ENCODE assay signal across 8 cellular contexts in the genomic region with DNA sequence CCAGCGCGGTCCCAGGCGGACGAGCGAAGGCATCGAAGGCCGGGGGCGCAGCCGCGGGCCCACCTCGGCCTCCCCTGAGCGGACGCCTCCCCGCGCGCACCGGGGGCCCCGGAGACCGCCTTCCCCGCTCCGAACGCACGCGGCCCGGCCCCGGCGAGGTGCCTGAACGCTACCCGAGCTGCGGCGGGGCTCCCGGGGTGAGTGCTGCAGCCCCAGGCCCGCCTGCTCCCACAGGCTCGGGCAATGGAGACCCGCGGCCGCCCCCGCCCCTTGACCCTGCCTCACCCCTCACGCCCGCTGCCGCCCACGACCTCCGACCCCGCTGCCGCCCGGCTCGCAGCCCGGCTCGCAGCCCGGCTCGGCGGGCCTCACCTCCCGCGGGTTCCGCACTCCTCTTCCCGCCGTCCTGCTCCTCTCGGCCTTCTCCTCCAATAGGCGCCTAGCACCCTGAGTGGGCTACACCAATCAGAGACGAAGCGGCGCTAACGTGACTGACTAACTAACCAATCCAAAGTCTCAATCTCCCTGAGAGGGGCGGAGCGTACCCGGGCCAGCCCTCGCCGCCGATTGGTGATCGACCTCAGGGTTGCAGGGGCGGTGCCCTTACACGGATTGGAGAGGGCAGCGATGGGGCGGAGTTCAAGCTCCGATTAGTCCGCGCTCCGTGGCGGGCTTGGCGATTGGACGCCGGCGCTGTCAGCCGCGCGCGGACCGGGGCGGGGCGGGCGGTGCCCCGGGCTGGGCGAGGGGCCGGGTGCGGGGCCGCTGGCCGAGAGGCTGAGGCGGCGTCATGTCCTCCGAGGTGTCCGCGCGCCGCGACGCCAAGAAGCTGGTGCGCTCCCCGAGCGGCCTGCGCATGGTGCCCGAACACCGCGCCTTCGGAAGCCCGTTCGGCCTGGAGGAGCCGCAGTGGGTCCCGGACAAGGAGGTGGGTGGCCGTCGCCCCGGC. TPM values are rescaled to one million over a fixed set of nuclear protein-coding genes. Genes with fewer than 3 reads are reported as not detected.
DNase-seq lines count a peak whose midpoint lies in the region; ATAC-seq and TF ChIP-seq lines count a peak whose summit lies in the region.

A gene (minus strand): TSS at position 400 of the 949 bp plus-strand sequence. CDS start 4,364 bp downstream, outside the sequence.
A gene (plus strand): TSS at position 759 of the 949 bp plus-strand sequence. CDS start 32 bp downstream, at position 791.

- no peaks in the 10 kb centered on the region for H4K20me1 ChIP-seq in H9 (ENCODE audit: control insufficient read depth, insufficient read depth, insufficient read length)

- no peaks in the 10 kb centered on the region; the same call in 1 of the 2 replicates for H3K27me3 Mint-ChIP-seq in H9 (ENCODE audit: low read depth)
- no peaks in the 10 kb centered on the region for H3K27me3 Mint-ChIP-seq in nephron progenitor cell (ENCODE audit: low read depth, poor library complexity)
- no peaks in the 10 kb centered on the region for H3K27me3 Mint-ChIP-seq in stimulated activated naive CD8-positive, alpha-beta T cell treated with anti-CD3 and anti-CD28 coated beads, Interleukin-15, amount 100 ng/mL, for 72 hours

- H2BK120ac ChIP-seq in H9 (ENCODE audit: low read depth, low read length, poor library complexity, severe bottlenecking) = no peak within 1 kb of the TSS

- peak within 1 kb of the TSS; percentile 93 for H3K14ac ChIP-seq in H9 (ENCODE audit: insufficient read depth, low read length)

- peaks cover 2% of the 10 kb centered on the region for H3K79me1 ChIP-seq in H9 (ENCODE audit: insufficient read depth, low read depth, low read length, poor library complexity, severe bottlenecking)

- no peak within 1 kb of the TSS for H2AFZ ChIP-seq in H9 (ENCODE audit: low read length)

- H3K4ac ChIP-seq in H9 (ENCODE audit: low read depth, low read length) = no peak within 1 kb of the TSS

- H3K79me2 ChIP-seq in H9 (ENCODE audit: insufficient read depth, low read length) = no peaks in the 10 kb centered on the region; the same call in 1 of the 2 replicates

- H3K27me3 ChIP-seq in H9 (ENCODE audit: insufficient read depth, low read length) = no peaks in the 10 kb centered on the region
- no peaks in the 10 kb centered on the region for H3K27me3 ChIP-seq in MG63

- no peak within 1 kb of the TSS for H2BK15ac ChIP-seq in H9 (ENCODE audit: low read depth, low read length)

- H3K36me3 Mint-ChIP-seq in H9 (ENCODE audit: insufficient read depth in 1 of 3, low read depth in 3 of 3) (peaks cover 9 to 22% (median 13%) of the 10 kb centered on the region in 3 experiments; a peak in 6 of 7 replicates), nephron progenitor cell (ENCODE audit: low read depth) (peaks cover 18% of the 10 kb centered on the region)

- H3K9me3 ChIP-seq in H9 (ENCODE audit: control insufficient read depth, low read depth, low read length) (no peaks in the 10 kb centered on the region), MG63 (no peaks in the 10 kb centered on the region)

- H3K4me3 Mint-ChIP-seq in H9 (peak within 1 kb of the TSS; percentile 75 to 90), nephron progenitor cell (peak within 1 kb of the TSS; percentile 87)
- H3K4me3 Mint-ChIP-seq in stimulated activated naive CD8-positive, alpha-beta T cell treated with anti-CD3 and anti-CD28 coated beads, Interleukin-15, amount 100 ng/mL, for 72 hours = peak within 1 kb of the TSS; percentile 93 to 100

- no peak within 1 kb of the TSS for H3K27ac ChIP-seq in H9 (ENCODE audit: insufficient read length, low read depth, low read length)

- no peak within 1 kb of the TSS for H4K8ac ChIP-seq in H9 (replicated peaks; ENCODE audit: insufficient read length, low read depth, low read length)

- H4K91ac ChIP-seq in H9 (ENCODE audit: insufficient read length, low read depth, low read length) = no peak within 1 kb of the TSS

- TF ChIP-seq CTCF in H9 (conservative IDR thresholded peaks at IDR 0.05) = no peak
- no peak for TF ChIP-seq CTCF in nephron progenitor cell (IDR thresholded peaks at IDR 0.05)

- no peak within 1 kb of the TSS for H3K56ac ChIP-seq in H9 (ENCODE audit: insufficient read length, low read depth, low read length)

- no peaks in the 10 kb centered on the region for H3K36me3 ChIP-seq in MG63

- H3K23ac ChIP-seq in H9 (ENCODE audit: insufficient read length, low read depth, low read length) = no peak within 1 kb of the TSS

- peak within 1 kb of the TSS; percentile 58 for H3K4me2 ChIP-seq in H9 (ENCODE audit: insufficient read depth, insufficient read length, low read length)

- DNase-seq in ELR (ENCODE audit: low read depth) (peak; percentile 100), H9 (peak; percentile 99), MG63 (peak; percentile 95), SHP77 treated with DMSO at 0.1 percent for 48 hours (lab: John Stamatoyannopoulos, UW) (peak; percentile 97), fibroblast of the conjunctiva (ENCODE audit: low read depth) (peak; percentile 99), nephron progenitor cell (peak; percentile 99)
- DNase-seq in activated effector memory CD4-positive, alpha-beta T cell treated with anti-CD3 and anti-CD28 coated beads, Interleukin-2, amount 50 U/mL, for 16 hours = peak; percentile 100
- DNase-seq in stimulated activated naive CD8-positive, alpha-beta T cell treated with anti-CD3 and anti-CD28 coated beads, Interleukin-15, amount 100 ng/mL, for 72 hours = peak; percentile 100

- no peak within 1 kb of the TSS for H2BK20ac ChIP-seq in H9 (ENCODE audit: low read depth, low read length, poor library complexity, severe bottlenecking)

- H3K9me3 Mint-ChIP-seq in H9 (no peaks in the 10 kb centered on the region), nephron progenitor cell (no peaks in the 10 kb centered on the region)
- no peaks in the 10 kb centered on the region for H3K9me3 Mint-ChIP-seq in stimulated activated naive CD8-positive, alpha-beta T cell treated with anti-CD3 and anti-CD28 coated beads, Interleukin-15, amount 100 ng/mL, for 72 hours

- peaks cover 35 to 36% of the 10 kb centered on the region in 2 experiments for H3K4me1 Mint-ChIP-seq in H9
- H3K4me1 Mint-ChIP-seq in nephron progenitor cell = peaks cover 69% of the 10 kb centered on the region
- H3K4me1 Mint-ChIP-seq in stimulated activated naive CD8-positive, alpha-beta T cell treated with anti-CD3 and anti-CD28 coated beads, Interleukin-15, amount 100 ng/mL, for 72 hours = peaks cover 82% of the 10 kb centered on the region

- ATAC-seq in stimulated activated naive CD8-positive, alpha-beta T cell treated with anti-CD3 and anti-CD28 coated beads, Interleukin-15, amount 100 ng/mL, for 72 hours = peak; percentile 95

- H2AK5ac ChIP-seq in H9 (ENCODE audit: insufficient read length, low read length) = no peak within 1 kb of the TSS

- peak within 1 kb of the TSS; percentile 83 for H3K18ac ChIP-seq in H9 (ENCODE audit: insufficient read length, low read depth, low read length)

- H3K27ac Mint-ChIP-seq in H9 = peak within 1 kb of the TSS in 2 of 3 experiments; percentile 79 to 83; a peak in 3 of 7 replicates
- H3K27ac Mint-ChIP-seq in nephron progenitor cell = peak within 1 kb of the TSS; percentile 89
- H3K27ac Mint-ChIP-seq in stimulated activated naive CD8-positive, alpha-beta T cell treated with anti-CD3 and anti-CD28 coated beads, Interleukin-15, amount 100 ng/mL, for 72 hours = peak within 1 kb of the TSS; percentile 97 to 100

- no peak within 1 kb of the TSS for H3T11ph ChIP-seq in H9 (ENCODE audit: low read length)

- no peak within 1 kb of the TSS for H2BK12ac ChIP-seq in H9 (ENCODE audit: insufficient read length, low read depth, low read length)

- H2BK5ac ChIP-seq in H9 (ENCODE audit: insufficient read length, low read length) = no peak within 1 kb of the TSS

- WGBS in H9 (ENCODE audit: extremely low coverage, insufficient read length, low lambda C conversion rate) = no CpG with 5 or more reads among the region's 121 CpGs

- H3K4me1 ChIP-seq in H9 (ENCODE audit: insufficient read depth, low read length) = peaks cover 3% of the 10 kb centered on the region; the same call in 1 of the 2 replicates

- H3K4me3 ChIP-seq in MG63 = peak within 1 kb of the TSS; percentile 64

- H3K23me2 ChIP-seq in H9 (ENCODE audit: insufficient read length, low read depth, low read length, poor library complexity, severe bottlenecking) = no peaks in the 10 kb centered on the region

- H3K9ac ChIP-seq in H9 (ENCODE audit: extremely low read depth, insufficient read length, low read length) = peak within 1 kb of the TSS; percentile 79

- no peak within 1 kb of the TSS for H4K5ac ChIP-seq in H9 (ENCODE audit: insufficient read length, low read depth, low read length)

RNA-seq across cellular contexts. Expression of the first gene that starts in this region (rescaled TPM):
- 42.6 and 45.3 TPM in 2 replicates for total RNA-seq in H9 (2021)
- total RNA-seq in MG63 (2014; rRNA removed; shearing (Covaris generic); ENCODE audit: low replicate concordance) = 31.5 and 58.1 TPM in 2 replicates

RNA-seq across cellular contexts. Expression of the second gene that starts in this region (rescaled TPM):
- 49.7 and 50.5 TPM in 2 replicates for total RNA-seq in H9 (2021)
- 23.6 and 30.1 TPM in 2 replicates for total RNA-seq in MG63 (2014; rRNA removed; shearing (Covaris generic); ENCODE audit: low replicate concordance)
